ENCODE assay signal across 23 cellular contexts in the genomic region with DNA sequence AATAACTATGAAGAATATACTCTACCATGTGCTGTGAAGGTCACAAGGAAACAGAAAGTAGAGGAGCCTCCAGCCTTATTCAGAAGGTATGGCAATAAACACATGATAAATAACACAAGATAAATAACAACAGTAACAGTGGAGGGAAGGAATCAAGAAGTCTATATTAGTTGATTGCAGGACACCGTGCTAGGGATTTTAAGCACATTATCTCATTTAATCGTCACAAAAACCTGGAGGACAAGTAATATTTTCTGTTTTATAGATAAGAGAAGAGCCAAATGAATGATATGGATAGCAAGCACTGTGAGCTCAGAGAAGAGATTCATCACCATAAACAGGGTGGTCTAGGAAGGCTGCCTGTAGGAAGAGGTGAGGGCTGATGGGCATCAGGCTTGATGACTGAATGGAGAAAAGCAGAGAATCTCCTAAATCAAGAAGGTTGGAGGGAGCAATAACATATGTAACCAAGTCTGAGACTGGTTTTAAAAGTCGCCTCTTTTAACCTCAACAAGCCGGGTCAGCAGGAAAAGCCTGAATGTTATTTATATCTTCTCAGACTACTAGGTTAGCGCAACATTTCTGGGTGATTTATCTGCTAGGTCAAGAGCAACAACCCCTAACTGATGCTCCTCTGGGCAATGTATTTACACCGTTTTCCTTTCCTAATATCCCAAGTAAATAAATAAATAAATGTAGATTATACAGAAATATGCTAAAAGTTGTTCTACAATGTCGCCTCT. TPM values are rescaled to one million over a fixed set of nuclear protein-coding genes. Genes with fewer than 3 reads are reported as not detected.
A peak's percentile ranks its signal among the peaks of the same experiment; 100 is the strongest.
DNase-seq lines count a peak whose midpoint lies in the region; ATAC-seq and TF ChIP-seq lines count a peak whose summit lies in the region.
"Had no signal": no experiment of that assay in that cellular context is flagged by ENCODE, and none has a peak within 500 bp of the region (broad histone marks: within the 10 kb centered on the region; RNA-seq: fewer than 3 reads in every experiment).

No MANE protein-coding gene starts in this region.

- H4K8ac ChIP-seq in IMR-90 (ENCODE audit: low read depth in 2 of 2, low read length in 2 of 2): no peak overlapping the region

- H3K4me3 ChIP-seq in IMR-90 (ENCODE audit: insufficient read depth, low read depth, low read length) (no peak overlapping the region), psoas muscle (no peak overlapping the region)
- H3K4me3 ChIP-seq: GM23248, stomach, tibial nerve had no signal

- intact Hi-C loops in CD4-positive, alpha-beta T cell (cut with DNase I, micrococcal nuclease): no loop called here
- intact Hi-C loops in IMR-90 (cut with micrococcal nuclease) (no loop called here), psoas muscle (cut with DNase I) (no loop called here)

- H3K9ac ChIP-seq in IMR-90 (ENCODE audit: low read depth, low read length): no peak overlapping the region
- H3K9ac ChIP-seq: GM23248 had no signal

- H3K4me3 Mint-ChIP-seq in CD4-positive, alpha-beta T cell: no peak overlapping the region
- no peak overlapping the region for H3K4me3 Mint-ChIP-seq in central memory CD8-positive, alpha-beta T cell
- H3K4me3 Mint-ChIP-seq in activated CD8-positive, alpha-beta memory T cell treated with anti-CD3 and anti-CD28 coated beads, Interleukin-2, amount 10 ng/mL, durations not matched to agents 7 days and 5 days: no peak overlapping the region
- H3K4me3 Mint-ChIP-seq: activated CD8-positive, alpha-beta T cell treated with anti-CD3 and anti-CD28 coated beads, Interleukin-2, amount 10 ng/mL, durations not matched to agents 7 days and 5 days had no signal

- no peak for TF ChIP-seq CTCF in CD4-positive, alpha-beta T cell (IDR thresholded peaks at IDR 0.05)
- no peak for TF ChIP-seq CTCF in IMR-90 (conservative IDR thresholded peaks at IDR 0.05; ENCODE audit: low read depth, low read length)
- TF ChIP-seq CTCF in psoas muscle (IDR thresholded peaks at IDR 0.05): no peak

- no peak overlapping the region for H4K91ac ChIP-seq in IMR-90 (ENCODE audit: insufficient read depth, low read depth, low read length)

- POLR2A ChIA-PET in CD4-positive, alpha-beta T cell (lab: Charles Lee): interaction anchor here (1.3 kb wide), 1 partner anchor 9 kb away, joined by 8 read pairs; a partner anchor contains a TSS
- POLR2A ChIA-PET in IMR-90 (lab: Charles Lee; ENCODE audit: unreplicated experiment): no interaction called here

- H4K20me1 ChIP-seq in IMR-90 (ENCODE audit: insufficient read depth, low read length): peaks cover 26% of the 10 kb centered on the region; the same call in 1 of the 2 replicates

- H3K23ac ChIP-seq in IMR-90 (ENCODE audit: low read depth, low read length): peak overlapping the region; percentile 55; the same call in 1 of the 2 replicates

- peaks cover 12% of the 10 kb centered on the region for H3K36me3 Mint-ChIP-seq in CD4-positive, alpha-beta T cell (ENCODE audit: low read depth)
- H3K36me3 Mint-ChIP-seq in central memory CD8-positive, alpha-beta T cell (ENCODE audit: insufficient read depth): peaks cover 7% of the 10 kb centered on the region
- H3K36me3 Mint-ChIP-seq in activated CD8-positive, alpha-beta memory T cell treated with anti-CD3 and anti-CD28 coated beads, Interleukin-2, amount 10 ng/mL, durations not matched to agents 7 days and 5 days: peaks cover 6% of the 10 kb centered on the region

- no peak for ATAC-seq in CD4-positive, alpha-beta T cell (ENCODE audit: poor library complexity)
- ATAC-seq in IMR-90 (ENCODE audit: low read depth): no peak
- no peak for ATAC-seq in central memory CD8-positive, alpha-beta T cell (replicated peaks; ENCODE audit: extremely low read depth, poor library complexity, severe bottlenecking)
- ATAC-seq in psoas muscle: peak in 3 of 4 donors; percentile 42 to 69 (median 63)
- ATAC-seq in activated CD8-positive, alpha-beta memory T cell treated with anti-CD3 and anti-CD28 coated beads, Interleukin-2, amount 10 ng/mL, durations not matched to agents 7 days and 5 days: no peak
- ATAC-seq in HG02571 (IDR thresholded peaks at IDR 0.05; ENCODE audit: unreplicated experiment): no peak
- ATAC-seq: activated CD8-positive, alpha-beta T cell treated with anti-CD3 and anti-CD28 coated beads, Interleukin-2, amount 10 ng/mL, durations not matched to agents 7 days and 5 days; sciatic nerve had no signal

- peaks cover 22 to 75% of the 10 kb centered on the region in 2 experiments for H3K79me1 ChIP-seq in IMR-90 (ENCODE audit: low read depth in 1 of 2, low read length in 2 of 2)

- no peak overlapping the region for H2BK5ac ChIP-seq in IMR-90 (ENCODE audit: low read depth, low read length, poor library complexity, severe bottlenecking)

- BruUV-seq in IMR-90 (replicated peaks; lab: Mats Ljungman, UMichigan): no TSS peak

- in situ Hi-C loops in IMR-90 (cut with MboI; ENCODE audit: low sequenced_read_pairs): no loop called here

- H2AFZ ChIP-seq in IMR-90 (replicated peaks; ENCODE audit: low read length, poor library complexity): no peak overlapping the region
- H2AFZ ChIP-seq: GM23248 had no signal

- H3K18ac ChIP-seq in IMR-90 (ENCODE audit: low read depth, low read length): no peak overlapping the region

- no peak for TF ChIP-seq RAD21 in IMR-90 (IDR thresholded peaks at IDR 0.05; ENCODE audit: low read length)

- no peak overlapping the region for H3K4ac ChIP-seq in IMR-90 (ENCODE audit: low read depth, low read length)

- peaks cover 75% of the 10 kb centered on the region for H3K4me1 Mint-ChIP-seq in CD4-positive, alpha-beta T cell (ENCODE audit: low read depth)
- peaks cover 59% of the 10 kb centered on the region for H3K4me1 Mint-ChIP-seq in central memory CD8-positive, alpha-beta T cell
- peaks cover 64% of the 10 kb centered on the region for H3K4me1 Mint-ChIP-seq in activated CD8-positive, alpha-beta memory T cell treated with anti-CD3 and anti-CD28 coated beads, Interleukin-2, amount 10 ng/mL, durations not matched to agents 7 days and 5 days

- no peak overlapping the region for H3K56ac ChIP-seq in IMR-90 (ENCODE audit: extremely low read depth, insufficient read depth, low read length)

- H4K5ac ChIP-seq in IMR-90 (ENCODE audit: low read depth, low read length): no peak overlapping the region

- H3K27me3 ChIP-seq in CD4-positive, alpha-beta T cell (ENCODE audit: control insufficient read depth, insufficient read depth, low read length): no peaks in the 10 kb centered on the region
- H3K27me3 ChIP-seq in IMR-90 (ENCODE audit: control insufficient read depth, insufficient read depth, low read length) (no peaks in the 10 kb centered on the region), psoas muscle (ENCODE audit: insufficient read depth in 3 of 3, low read length in 2 of 3) (no peaks in the 10 kb centered on the region)
- H3K27me3 ChIP-seq: stomach, tibial nerve had no signal

- no peak overlapping the region for H2AK5ac ChIP-seq in IMR-90 (ENCODE audit: low read depth, low read length)

- no peak for DNase-seq in CD4-positive, alpha-beta T cell
- DNase-seq in IMR-90 (no peak), psoas muscle (no peak)
- no peak for DNase-seq in central memory CD8-positive, alpha-beta T cell (ENCODE audit: low spot score in 2 of 2)
- no peak for DNase-seq in activated CD8-positive, alpha-beta memory T cell treated with anti-CD3 and anti-CD28 coated beads, Interleukin-2, amount 50 U/mL, for 4 hours
- no peak for DNase-seq in activated CD8-positive, alpha-beta memory T cell treated with anti-CD3 and anti-CD28 coated beads, Interleukin-2, amount 10 ng/mL, durations not matched to agents 7 days and 5 days
- DNase-seq: activated CD4-positive, alpha-beta T cell treated with anti-CD3 and anti-CD28 coated beads for 4 hours; activated CD8-positive, alpha-beta T cell treated with anti-CD3 and anti-CD28 coated beads, Interleukin-2, amount 10 ng/mL, durations not matched to agents 7 days and 5 days; activated effector memory CD4-positive, alpha-beta T cell treated with anti-CD3 and anti-CD28 coated beads, Interleukin-2, amount 50 U/mL, for 16 hours; activated T-cell treated with anti-CD3 and anti-CD28 coated beads for 4 hours; cortex of kidney; erythroblast; GM23248; NCI-H1930; NCI-H69; stimulated activated CD4-positive, alpha-beta T cell treated with anti-CD3 and anti-CD28 coated beads, Interleukin-12 subunit alpha, Interleukin-12 subunit beta, amount 100 ng/mL, for 4 hours; stimulated activated CD4-positive, alpha-beta T cell treated with anti-CD3 and anti-CD28 coated beads, Interleukin-2, amount 100 ng/mL, for 48 hours; stomach had no signal

- H3K4me1 ChIP-seq in IMR-90 (ENCODE audit: control insufficient read depth, insufficient read depth, low read length) (peaks cover 16% of the 10 kb centered on the region), psoas muscle (peaks cover 51% of the 10 kb centered on the region)

- no peak overlapping the region for H3K27ac ChIP-seq in CD4-positive, alpha-beta T cell (ENCODE audit: low read depth, low read length)
- H3K27ac ChIP-seq in IMR-90 (ENCODE audit: insufficient read depth, low read length): no peak overlapping the region
- H3K27ac ChIP-seq in psoas muscle: peak overlapping the region; percentile 7
- H3K27ac ChIP-seq: C4-2B, GM23248, stomach, VCaP had no signal

- no peaks in the 10 kb centered on the region for H3K9me3 ChIP-seq in CD4-positive, alpha-beta T cell (ENCODE audit: control insufficient read depth, low read length)
- H3K9me3 ChIP-seq in IMR-90 (ENCODE audit: control insufficient read depth, insufficient read depth, low read length) (no peaks in the 10 kb centered on the region), psoas muscle (no peaks in the 10 kb centered on the region)
- H3K9me3 ChIP-seq: stomach, tibial nerve had no signal

- peak overlapping the region; percentile 2 for H3K27ac Mint-ChIP-seq in CD4-positive, alpha-beta T cell
- peak overlapping the region; percentile 16 for H3K27ac Mint-ChIP-seq in central memory CD8-positive, alpha-beta T cell (ENCODE audit: low read depth)
- H3K27ac Mint-ChIP-seq in activated CD8-positive, alpha-beta memory T cell treated with anti-CD3 and anti-CD28 coated beads, Interleukin-2, amount 10 ng/mL, durations not matched to agents 7 days and 5 days: no peak overlapping the region
- H3K27ac Mint-ChIP-seq: activated CD8-positive, alpha-beta T cell treated with anti-CD3 and anti-CD28 coated beads, Interleukin-2, amount 10 ng/mL, durations not matched to agents 7 days and 5 days had no signal

- H3K27me3 Mint-ChIP-seq in CD4-positive, alpha-beta T cell: no peaks in the 10 kb centered on the region
- H3K27me3 Mint-ChIP-seq in central memory CD8-positive, alpha-beta T cell: no peaks in the 10 kb centered on the region
- no peaks in the 10 kb centered on the region for H3K27me3 Mint-ChIP-seq in activated CD8-positive, alpha-beta memory T cell treated with anti-CD3 and anti-CD28 coated beads, Interleukin-2, amount 10 ng/mL, durations not matched to agents 7 days and 5 days

- peaks cover 15% of the 10 kb centered on the region for H3K9me1 ChIP-seq in IMR-90 (ENCODE audit: insufficient read depth, low read length)

- no peak overlapping the region for H2BK15ac ChIP-seq in IMR-90 (ENCODE audit: low read depth, low read length)

- H3K36me3 ChIP-seq in IMR-90 (ENCODE audit: control insufficient read depth, insufficient read depth, low read length) (no peaks in the 10 kb centered on the region), psoas muscle (ENCODE audit: insufficient read depth in 1 of 2, low read depth in 1 of 2) (no peaks in the 10 kb centered on the region)
- H3K36me3 ChIP-seq: stomach, tibial nerve had no signal

- CTCF ChIA-PET in CD4-positive, alpha-beta T cell (lab: Charles Lee): no interaction called here
- CTCF ChIA-PET in IMR-90 (lab: Yijun Ruan, JAX): interaction anchor here (0.6 kb wide), 1 partner anchor 44 kb away, joined by 3 read pairs; no protein-coding TSS in a partner anchor
- CTCF ChIA-PET in activated CD8-positive, alpha-beta memory T cell treated with anti-CD3 and anti-CD28 coated beads, Interleukin-2, amount 10 ng/mL, durations not matched to agents 7 days and 5 days (lab: Charles Lee): no interaction called here

- no peak overlapping the region for H3K4me2 ChIP-seq in IMR-90 (ENCODE audit: low read depth, low read length)

- no peaks in the 10 kb centered on the region for H3K9me3 Mint-ChIP-seq in CD4-positive, alpha-beta T cell
- H3K9me3 Mint-ChIP-seq in central memory CD8-positive, alpha-beta T cell: no peaks in the 10 kb centered on the region
- H3K9me3 Mint-ChIP-seq in activated CD8-positive, alpha-beta memory T cell treated with anti-CD3 and anti-CD28 coated beads, Interleukin-2, amount 10 ng/mL, durations not matched to agents 7 days and 5 days (ENCODE audit: low read depth): no peaks in the 10 kb centered on the region

- WGBS in IMR-90 (ENCODE audit: extremely low coverage in 2 of 2, insufficient read length in 1 of 2), 2 experiments: 100% methylated on average over 1 of the region's 7 CpGs; no CpG with 5 or more reads in 1 of the 2 experiments
- WGBS in psoas muscle, 3 donors: 51 to 65% (median 56%) methylated on average over 7 of the region's 7 CpGs

- H3K14ac ChIP-seq in IMR-90 (replicated peaks; ENCODE audit: low read depth, low read length): no peak overlapping the region; the same call in 1 of the 2 replicates

- no peak overlapping the region for H2BK120ac ChIP-seq in IMR-90 (ENCODE audit: low read depth, low read length)

- dilution Hi-C loops in IMR-90 (cut with HindIII; ENCODE audit: low sequenced_read_pairs, unreplicated experiment): no loop called here

- no peak overlapping the region for H2AK9ac ChIP-seq in IMR-90 (replicated peaks; ENCODE audit: low read depth, low read length, poor library complexity)

- TF ChIP-seq POLR2A in IMR-90 (IDR thresholded peaks at IDR 0.05; ENCODE audit: low read depth, low read length): no peak

- H2BK20ac ChIP-seq in IMR-90 (ENCODE audit: low read depth, low read length): no peak overlapping the region

RNA-seq across cellular contexts. Expression of a gene that starts 8.3 kb away (rescaled TPM):
- 10 to 100 TPM; 28.5 to 30.5 TPM for total RNA-seq in CD4-positive, alpha-beta T cell
- total RNA-seq in IMR-90 (2012; rRNA removed): 23.3 and 34.4 TPM in 2 replicates
- polyA plus RNA-seq in IMR-90 (2012; rRNA removed): 51.7 and 54.3 TPM in 2 replicates
- 33.4 and 54.4 TPM in 2 replicates for polyA plus RNA-seq in IMR-90 (2012; cell fraction: cytosol; rRNA removed)
- polyA plus RNA-seq in IMR-90 (2012; cell fraction: nucleus; rRNA removed; ENCODE audit: low replicate concordance): 144 and 187 TPM in 2 replicates
- 10 to 100 TPM; 72.0 to 89.8 (median 87.2) TPM for total RNA-seq in psoas muscle
- polyA plus RNA-seq in psoas muscle: 10 to 100 TPM; 13.3 to 48.4 (median 27.6) TPM
- 10 to 100 TPM; 19.8 to 33.0 TPM for total RNA-seq in activated CD8-positive, alpha-beta memory T cell treated with anti-CD3 and anti-CD28 coated beads, Interleukin-2, amount 10 ng/mL, durations not matched to agents 7 days and 5 days

RNA-seq across cellular contexts. Expression of a gene that starts 8.8 kb away (rescaled TPM):
- under 1 TPM in 1 of 2 experiments, not detected in 1; 0.11 TPM for total RNA-seq in CD4-positive, alpha-beta T cell
- total RNA-seq in IMR-90 (2012; rRNA removed) (0.28 and 0.72 TPM in 2 replicates), psoas muscle (1 to 10 TPM in 1 of 4 donors, under 1 TPM in 3; 0.39 to 1.8 (median 0.73) TPM)
- polyA plus RNA-seq in IMR-90 (2012; rRNA removed) (0.23 and 0.55 TPM in 2 replicates), psoas muscle (1 to 10 TPM in 1 of 3 donors, under 1 TPM in 2; 0.61 to 1.6 (median 0.69) TPM)
- polyA plus RNA-seq in IMR-90 (2012; cell fraction: cytosol; rRNA removed): 0.12 and 0.30 TPM in 2 replicates
- 1.1 and 1.8 TPM in 2 replicates for polyA plus RNA-seq in IMR-90 (2012; cell fraction: nucleus; rRNA removed; ENCODE audit: low replicate concordance)
- not detected for total RNA-seq in activated CD8-positive, alpha-beta memory T cell treated with anti-CD3 and anti-CD28 coated beads, Interleukin-2, amount 10 ng/mL, durations not matched to agents 7 days and 5 days

Comparison
In these comparisons a context has a peak if more than half of its experiments do, and no peak if none do; other contexts are left out.
1. ATAC-seq: peak in psoas muscle (3 of 4); none in CD4-positive, alpha-beta T cell (single experiment), IMR-90 (single experiment), central memory CD8-positive, alpha-beta T cell (single experiment), activated CD8-positive, alpha-beta memory T cell treated with anti-CD3 and anti-CD28 coated beads, Interleukin-2, amount 10 ng/mL, durations not matched to agents 7 days and 5 days (single experiment) and HG02571 (single experiment).